Comparison of ENCODE assay signal across 1 cellular context in genomic region chr6:139124887-139125672, GRCh38.
TF ChIP-seq lines count a peak whose summit lies in the region.

No MANE protein-coding gene starts in this region.

TF ChIP-seq in K562, 482 proteins besides CTCF, POLR2A, EP300 and RAD21 (continued from another document):
- TF ChIP-seq, protein P1, sequence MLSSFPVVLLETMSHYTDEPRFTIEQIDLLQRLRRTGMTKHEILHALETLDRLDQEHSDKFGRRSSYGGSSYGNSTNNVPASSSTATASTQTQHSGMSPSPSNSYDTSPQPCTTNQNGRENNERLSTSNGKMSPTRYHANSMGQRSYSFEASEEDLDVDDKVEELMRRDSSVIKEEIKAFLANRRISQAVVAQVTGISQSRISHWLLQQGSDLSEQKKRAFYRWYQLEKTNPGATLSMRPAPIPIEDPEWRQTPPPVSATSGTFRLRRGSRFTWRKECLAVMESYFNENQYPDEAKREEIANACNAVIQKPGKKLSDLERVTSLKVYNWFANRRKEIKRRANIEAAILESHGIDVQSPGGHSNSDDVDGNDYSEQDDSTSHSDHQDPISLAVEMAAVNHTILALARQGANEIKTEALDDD (IDR thresholded peaks at IDR 0.05): 0 out of 2 replicates have a peak, but pooled peaks have one; percentile 40
- peak in 1 of 2 experiments; percentile 25; a peak in 1 of 3 replicates for TF ChIP-seq CBX3 (IDR thresholded peaks at IDR 0.05; ENCODE audit: borderline replicate concordance in 1 of 2, low read length in 2 of 2)
- TF ChIP-seq, protein P2, sequence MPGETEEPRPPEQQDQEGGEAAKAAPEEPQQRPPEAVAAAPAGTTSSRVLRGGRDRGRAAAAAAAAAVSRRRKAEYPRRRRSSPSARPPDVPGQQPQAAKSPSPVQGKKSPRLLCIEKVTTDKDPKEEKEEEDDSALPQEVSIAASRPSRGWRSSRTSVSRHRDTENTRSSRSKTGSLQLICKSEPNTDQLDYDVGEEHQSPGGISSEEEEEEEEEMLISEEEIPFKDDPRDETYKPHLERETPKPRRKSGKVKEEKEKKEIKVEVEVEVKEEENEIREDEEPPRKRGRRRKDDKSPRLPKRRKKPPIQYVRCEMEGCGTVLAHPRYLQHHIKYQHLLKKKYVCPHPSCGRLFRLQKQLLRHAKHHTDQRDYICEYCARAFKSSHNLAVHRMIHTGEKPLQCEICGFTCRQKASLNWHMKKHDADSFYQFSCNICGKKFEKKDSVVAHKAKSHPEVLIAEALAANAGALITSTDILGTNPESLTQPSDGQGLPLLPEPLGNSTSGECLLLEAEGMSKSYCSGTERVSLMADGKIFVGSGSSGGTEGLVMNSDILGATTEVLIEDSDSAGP (CRISPR knock-in tag; IDR thresholded peaks at IDR 0.05): peak; percentile 90
